ENCODE assay signal across 37 cellular contexts in the genomic region with DNA sequence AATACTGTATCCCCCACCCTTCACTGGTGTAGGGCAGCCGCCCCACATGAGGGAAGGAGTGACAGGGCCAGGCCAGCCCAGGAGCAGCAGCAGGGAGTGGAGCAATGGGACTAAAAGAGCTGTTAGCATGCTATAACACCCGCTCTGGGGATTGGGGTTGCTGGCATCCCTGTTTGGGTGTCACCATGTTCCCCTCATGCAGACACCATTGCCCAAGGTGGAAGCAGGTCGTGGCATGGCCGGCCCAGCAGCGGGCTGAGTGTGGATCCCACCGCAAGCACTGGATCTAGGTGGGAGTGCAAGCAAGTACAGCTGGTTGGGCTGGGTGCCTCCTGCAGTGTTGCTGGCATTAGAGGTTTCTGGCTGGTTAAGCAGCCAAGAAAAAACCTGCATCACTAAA. TPM values are rescaled to one million over a fixed set of nuclear protein-coding genes. Genes with fewer than 3 reads are reported as not detected.
"Had no signal": no experiment of that assay in that cellular context is flagged by ENCODE, and none has a peak within 500 bp of the region (broad histone marks: within the 10 kb centered on the region; RNA-seq: fewer than 3 reads in every experiment).

No MANE protein-coding gene starts in this region.

- H3K9me3 ChIP-seq: adrenal gland, body of pancreas, heart left ventricle, left lung, mucosa of descending colon, pancreas, prostate gland, sigmoid colon, uterus had no signal

- ATAC-seq: activated CD4-positive, CD25-positive, alpha-beta regulatory T cell treated with anti-CD3 and anti-CD28 coated beads, Interleukin-2, amount 50 U/mL, for 24 hours; body of pancreas; heart left ventricle; left lung; mucosa of descending colon; natural killer cell treated with Interleukin-12 subunit alpha and Interleukin-12 subunit beta and Interleukin-15 and Interleukin-18, amount 100 ng/mL, for 72 hours; pancreas; stimulated activated memory B cell treated with anti-CD40 and anti-IgM and Interleukin-4, amounts not matched to agents 10 μg/mL and 1 μg/mL and 100 μg/mL, for 72 hours; stimulated activated naive CD8-positive, alpha-beta T cell treated with anti-CD3 and anti-CD28 coated beads, Interleukin-15, amount 100 ng/mL, for 72 hours had no signal

- H3K4me3 ChIP-seq: adrenal gland, body of pancreas, heart left ventricle, left lung, lung, mucosa of descending colon, pancreas, prostate gland, sigmoid colon, uterus had no signal

- H3K27ac ChIP-seq: adrenal gland, body of pancreas, heart left ventricle, pancreas, prostate gland, sigmoid colon, uterus, VCaP had no signal

- H3K36me3 ChIP-seq: adrenal gland, heart left ventricle, left lung, pancreas, prostate gland, sigmoid colon, uterus had no signal

- H3K4me1 ChIP-seq: pancreas, prostate gland, uterus had no signal

- DNase-seq: activated CD4-positive, alpha-beta memory T cell treated with anti-CD3 and anti-CD28 coated beads for 36 hours; activated CD4-positive, alpha-beta T cell treated with anti-CD3 and anti-CD28 coated beads, Interleukin-2, amount 10 ng/mL, durations not matched to agents 24 days and 14 days; activated CD8-positive, alpha-beta memory T cell treated with anti-CD3 and anti-CD28 coated beads, Interleukin-2, amount 50 U/mL, for 4 hours; activated effector memory CD4-positive, alpha-beta T cell treated with anti-CD3 and anti-CD28 coated beads, Interleukin-2, amount 50 U/mL, for 16 hours; activated naive CD4-positive, alpha-beta T cell treated with anti-CD3 and anti-CD28 coated beads for 36 hours; activated naive CD8-positive, alpha-beta T cell treated with anti-CD3 and anti-CD28 coated beads for 36 hours; activated T-cell treated with anti-CD3 and anti-CD28 coated beads, Interleukin-2, amount 50 U/mL, for 1 hour; adrenal gland; aorta; body of pancreas; effector memory CD4-positive, alpha-beta T cell; erythroblast; heart left ventricle; mucosa of descending colon; nucleus accumbens; pancreas; retina; sigmoid colon; small intestine; stimulated activated CD4-positive, alpha-beta T cell treated with anti-CD3 and anti-CD28 coated beads, Interleukin-4, amount 100 ng/mL, for 24 hours; stimulated activated naive CD8-positive, alpha-beta T cell treated with anti-CD3 and anti-CD28 coated beads, Interleukin-15, amount 100 ng/mL, for 72 hours; substantia nigra; T-helper 9 cell; uterus had no signal

- H3K27me3 ChIP-seq: adrenal gland, body of pancreas, left lung, pancreas, uterus had no signal

RNA-seq across cellular contexts. Expression of a gene that starts 3.3 kb away (rescaled TPM):
- total RNA-seq: activated CD4-positive, alpha-beta memory T cell treated with anti-CD3 and anti-CD28 coated beads for 36 hours; activated CD4-positive, alpha-beta T cell treated with anti-CD3 and anti-CD28 coated beads, Interleukin-2, amount 10 ng/mL, durations not matched to agents 24 days and 14 days; activated CD8-positive, alpha-beta memory T cell treated with anti-CD3 and anti-CD28 coated beads for 36 hours; activated naive CD4-positive, alpha-beta T cell treated with anti-CD3 and anti-CD28 coated beads for 36 hours; activated naive CD8-positive, alpha-beta T cell treated with anti-CD3 and anti-CD28 coated beads for 36 hours; activated T-helper 1 cell treated with anti-CD3 and anti-CD28 coated beads, Interleukin-12 subunit alpha, Interleukin-12 subunit beta, Interleukin-2, Interleukin-4 antibody, amounts not matched to agents 30 ng/mL and 10 ng/mL and 1 ng/mL, durations not matched to agents 14 hours and 24 hours and 36 hours; adrenal gland; aorta; body of pancreas; dermis microvascular lymphatic vessel endothelial cell; heart left ventricle; left lung; lung; mesenteric fat pad; mucosa of descending colon; myocyte; natural killer cell treated with Interleukin-12 subunit alpha and Interleukin-12 subunit beta and Interleukin-15 and Interleukin-18, amount 100 ng/mL, for 72 hours; pancreas; prostate gland; sigmoid colon; uterus had no signal
- polyA plus RNA-seq: adrenal gland, aorta, heart left ventricle, lung, pancreas, sigmoid colon, small intestine, thymus had no signal
